Comparison of ENCODE assay signal across 1 cellular context in the genomic region with DNA sequence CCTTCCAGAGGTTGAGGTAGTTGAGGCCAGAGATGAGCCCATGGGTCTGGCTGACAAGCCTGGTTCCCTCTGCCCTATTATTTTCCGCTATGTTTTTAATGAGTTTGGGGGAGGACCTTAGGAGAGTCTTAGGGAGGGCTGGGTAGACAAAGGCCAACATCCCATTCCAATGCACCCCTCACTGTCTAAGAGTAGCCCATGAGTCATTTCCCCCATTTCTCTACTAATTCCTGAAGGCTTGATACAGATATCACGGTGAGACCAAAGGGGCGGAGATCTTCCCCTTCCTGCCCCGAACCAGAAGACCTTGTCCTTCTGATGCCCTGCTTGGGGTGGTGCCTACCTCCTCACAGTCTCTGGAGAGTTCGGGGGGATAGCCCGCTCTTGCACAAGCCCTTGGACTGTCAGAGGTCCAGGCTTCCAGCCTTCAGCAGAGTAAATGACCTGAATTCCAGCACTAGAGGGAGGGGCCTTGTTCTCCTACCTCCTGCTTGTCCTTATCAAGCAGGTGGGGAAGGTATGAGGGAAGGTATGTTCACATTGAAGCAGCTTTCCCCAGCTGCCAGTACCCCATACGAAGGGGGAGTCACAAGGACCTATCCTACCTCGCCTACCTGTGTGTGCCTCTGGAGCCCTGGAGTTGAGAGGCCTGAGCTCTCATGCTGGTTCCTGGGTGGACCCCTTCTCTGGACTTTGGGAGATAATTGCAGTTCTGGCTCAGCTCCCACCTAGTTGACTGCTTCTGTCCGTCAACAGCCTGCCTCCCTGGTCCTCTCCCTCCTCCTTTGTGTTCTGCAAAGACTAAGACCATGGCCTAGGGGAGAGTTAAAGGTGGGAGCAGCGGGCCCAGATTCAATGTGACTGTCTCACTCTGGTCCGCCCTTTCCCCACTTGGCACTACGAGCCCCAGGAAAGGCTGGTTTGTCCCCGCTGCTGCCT.
A peak's percentile ranks its signal among the peaks of the same experiment; 100 is the strongest.
TF ChIP-seq lines count a peak whose summit lies in the region.

No MANE protein-coding gene starts in this region.

TF ChIP-seq in HepG2, 621 proteins besides CTCF, POLR2A, EP300 and RAD21 (continued from another document and continues in another):
- peak; percentile 59 for TF ChIP-seq ZNF883 (CRISPR knock-in tag; IDR thresholded peaks at IDR 0.05; ENCODE audit: not compliant biosample characterization)
- TF ChIP-seq HCFC1 (IDR thresholded peaks at IDR 0.05; ENCODE audit: low read depth, low read length): no peak
- no peak for TF ChIP-seq ZNF598 (CRISPR knock-in tag; IDR thresholded peaks at IDR 0.05; ENCODE audit: borderline replicate concordance)
- TF ChIP-seq, protein P1, sequence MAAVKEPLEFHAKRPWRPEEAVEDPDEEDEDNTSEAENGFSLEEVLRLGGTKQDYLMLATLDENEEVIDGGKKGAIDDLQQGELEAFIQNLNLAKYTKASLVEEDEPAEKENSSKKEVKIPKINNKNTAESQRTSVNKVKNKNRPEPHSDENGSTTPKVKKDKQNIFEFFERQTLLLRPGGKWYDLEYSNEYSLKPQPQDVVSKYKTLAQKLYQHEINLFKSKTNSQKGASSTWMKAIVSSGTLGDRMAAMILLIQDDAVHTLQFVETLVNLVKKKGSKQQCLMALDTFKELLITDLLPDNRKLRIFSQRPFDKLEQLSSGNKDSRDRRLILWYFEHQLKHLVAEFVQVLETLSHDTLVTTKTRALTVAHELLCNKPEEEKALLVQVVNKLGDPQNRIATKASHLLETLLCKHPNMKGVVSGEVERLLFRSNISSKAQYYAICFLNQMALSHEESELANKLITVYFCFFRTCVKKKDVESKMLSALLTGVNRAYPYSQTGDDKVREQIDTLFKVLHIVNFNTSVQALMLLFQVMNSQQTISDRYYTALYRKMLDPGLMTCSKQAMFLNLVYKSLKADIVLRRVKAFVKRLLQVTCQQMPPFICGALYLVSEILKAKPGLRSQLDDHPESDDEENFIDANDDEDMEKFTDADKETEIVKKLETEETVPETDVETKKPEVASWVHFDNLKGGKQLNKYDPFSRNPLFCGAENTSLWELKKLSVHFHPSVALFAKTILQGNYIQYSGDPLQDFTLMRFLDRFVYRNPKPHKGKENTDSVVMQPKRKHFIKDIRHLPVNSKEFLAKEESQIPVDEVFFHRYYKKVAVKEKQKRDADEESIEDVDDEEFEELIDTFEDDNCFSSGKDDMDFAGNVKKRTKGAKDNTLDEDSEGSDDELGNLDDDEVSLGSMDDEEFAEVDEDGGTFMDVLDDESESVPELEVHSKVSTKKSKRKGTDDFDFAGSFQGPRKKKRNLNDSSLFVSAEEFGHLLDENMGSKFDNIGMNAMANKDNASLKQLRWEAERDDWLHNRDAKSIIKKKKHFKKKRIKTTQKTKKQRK (IDR thresholded peaks at IDR 0.05; ENCODE audit: low read length): no peak
- no peak for TF ChIP-seq POGZ (CRISPR knock-in tag; IDR thresholded peaks at IDR 0.05)
- TF ChIP-seq, protein P2, sequence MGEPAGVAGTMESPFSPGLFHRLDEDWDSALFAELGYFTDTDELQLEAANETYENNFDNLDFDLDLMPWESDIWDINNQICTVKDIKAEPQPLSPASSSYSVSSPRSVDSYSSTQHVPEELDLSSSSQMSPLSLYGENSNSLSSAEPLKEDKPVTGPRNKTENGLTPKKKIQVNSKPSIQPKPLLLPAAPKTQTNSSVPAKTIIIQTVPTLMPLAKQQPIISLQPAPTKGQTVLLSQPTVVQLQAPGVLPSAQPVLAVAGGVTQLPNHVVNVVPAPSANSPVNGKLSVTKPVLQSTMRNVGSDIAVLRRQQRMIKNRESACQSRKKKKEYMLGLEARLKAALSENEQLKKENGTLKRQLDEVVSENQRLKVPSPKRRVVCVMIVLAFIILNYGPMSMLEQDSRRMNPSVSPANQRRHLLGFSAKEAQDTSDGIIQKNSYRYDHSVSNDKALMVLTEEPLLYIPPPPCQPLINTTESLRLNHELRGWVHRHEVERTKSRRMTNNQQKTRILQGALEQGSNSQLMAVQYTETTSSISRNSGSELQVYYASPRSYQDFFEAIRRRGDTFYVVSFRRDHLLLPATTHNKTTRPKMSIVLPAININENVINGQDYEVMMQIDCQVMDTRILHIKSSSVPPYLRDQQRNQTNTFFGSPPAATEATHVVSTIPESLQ (CRISPR knock-in tag; conservative IDR thresholded peaks at IDR 0.05): no peak
- no peak for TF ChIP-seq KDM5A (IDR thresholded peaks at IDR 0.05; ENCODE audit: borderline replicate concordance, low read length)
- TF ChIP-seq, protein P3, sequence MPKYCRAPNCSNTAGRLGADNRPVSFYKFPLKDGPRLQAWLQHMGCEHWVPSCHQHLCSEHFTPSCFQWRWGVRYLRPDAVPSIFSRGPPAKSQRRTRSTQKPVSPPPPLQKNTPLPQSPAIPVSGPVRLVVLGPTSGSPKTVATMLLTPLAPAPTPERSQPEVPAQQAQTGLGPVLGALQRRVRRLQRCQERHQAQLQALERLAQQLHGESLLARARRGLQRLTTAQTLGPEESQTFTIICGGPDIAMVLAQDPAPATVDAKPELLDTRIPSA (CRISPR knock-in tag; IDR thresholded peaks at IDR 0.05; ENCODE audit: borderline replicate concordance): no peak
- no peak for TF ChIP-seq POLR2AphosphoS5 (IDR thresholded peaks at IDR 0.05; ENCODE audit: low read depth, low read length)
- TF ChIP-seq, protein P4, sequence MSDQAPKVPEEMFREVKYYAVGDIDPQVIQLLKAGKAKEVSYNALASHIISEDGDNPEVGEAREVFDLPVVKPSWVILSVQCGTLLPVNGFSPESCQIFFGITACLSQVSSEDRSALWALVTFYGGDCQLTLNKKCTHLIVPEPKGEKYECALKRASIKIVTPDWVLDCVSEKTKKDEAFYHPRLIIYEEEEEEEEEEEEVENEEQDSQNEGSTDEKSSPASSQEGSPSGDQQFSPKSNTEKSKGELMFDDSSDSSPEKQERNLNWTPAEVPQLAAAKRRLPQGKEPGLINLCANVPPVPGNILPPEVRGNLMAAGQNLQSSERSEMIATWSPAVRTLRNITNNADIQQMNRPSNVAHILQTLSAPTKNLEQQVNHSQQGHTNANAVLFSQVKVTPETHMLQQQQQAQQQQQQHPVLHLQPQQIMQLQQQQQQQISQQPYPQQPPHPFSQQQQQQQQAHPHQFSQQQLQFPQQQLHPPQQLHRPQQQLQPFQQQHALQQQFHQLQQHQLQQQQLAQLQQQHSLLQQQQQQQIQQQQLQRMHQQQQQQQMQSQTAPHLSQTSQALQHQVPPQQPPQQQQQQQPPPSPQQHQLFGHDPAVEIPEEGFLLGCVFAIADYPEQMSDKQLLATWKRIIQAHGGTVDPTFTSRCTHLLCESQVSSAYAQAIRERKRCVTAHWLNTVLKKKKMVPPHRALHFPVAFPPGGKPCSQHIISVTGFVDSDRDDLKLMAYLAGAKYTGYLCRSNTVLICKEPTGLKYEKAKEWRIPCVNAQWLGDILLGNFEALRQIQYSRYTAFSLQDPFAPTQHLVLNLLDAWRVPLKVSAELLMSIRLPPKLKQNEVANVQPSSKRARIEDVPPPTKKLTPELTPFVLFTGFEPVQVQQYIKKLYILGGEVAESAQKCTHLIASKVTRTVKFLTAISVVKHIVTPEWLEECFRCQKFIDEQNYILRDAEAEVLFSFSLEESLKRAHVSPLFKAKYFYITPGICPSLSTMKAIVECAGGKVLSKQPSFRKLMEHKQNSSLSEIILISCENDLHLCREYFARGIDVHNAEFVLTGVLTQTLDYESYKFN (CRISPR knock-in tag; conservative IDR thresholded peaks at IDR 0.05): no peak
- TF ChIP-seq, protein P5, sequence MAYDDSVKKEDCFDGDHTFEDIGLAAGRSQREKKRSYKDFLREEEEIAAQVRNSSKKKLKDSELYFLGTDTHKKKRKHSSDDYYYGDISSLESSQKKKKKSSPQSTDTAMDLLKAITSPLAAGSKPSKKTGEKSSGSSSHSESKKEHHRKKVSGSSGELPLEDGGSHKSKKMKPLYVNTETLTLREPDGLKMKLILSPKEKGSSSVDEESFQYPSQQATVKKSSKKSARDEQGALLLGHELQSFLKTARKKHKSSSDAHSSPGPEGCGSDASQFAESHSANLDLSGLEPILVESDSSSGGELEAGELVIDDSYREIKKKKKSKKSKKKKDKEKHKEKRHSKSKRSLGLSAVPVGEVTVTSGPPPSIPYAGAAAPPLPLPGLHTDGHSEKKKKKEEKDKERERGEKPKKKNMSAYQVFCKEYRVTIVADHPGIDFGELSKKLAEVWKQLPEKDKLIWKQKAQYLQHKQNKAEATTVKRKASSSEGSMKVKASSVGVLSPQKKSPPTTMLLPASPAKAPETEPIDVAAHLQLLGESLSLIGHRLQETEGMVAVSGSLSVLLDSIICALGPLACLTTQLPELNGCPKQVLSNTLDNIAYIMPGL (CRISPR knock-in tag; IDR thresholded peaks at IDR 0.05; ENCODE audit: borderline replicate concordance in 1 of 2, low read depth in 1 of 2): no peak
- TF ChIP-seq ZNF33A (CRISPR knock-in tag; IDR thresholded peaks at IDR 0.05; ENCODE audit: borderline replicate concordance): no peak
- TF ChIP-seq BORCS8-MEF2B (CRISPR knock-in tag; IDR thresholded peaks at IDR 0.05): no peak
- TF ChIP-seq PAX8 (CRISPR knock-in tag; IDR thresholded peaks at IDR 0.05; ENCODE audit: borderline replicate concordance): no peak
- no peak for TF ChIP-seq SRY (CRISPR knock-in tag; IDR thresholded peaks at IDR 0.05)
- TF ChIP-seq, protein P6, sequence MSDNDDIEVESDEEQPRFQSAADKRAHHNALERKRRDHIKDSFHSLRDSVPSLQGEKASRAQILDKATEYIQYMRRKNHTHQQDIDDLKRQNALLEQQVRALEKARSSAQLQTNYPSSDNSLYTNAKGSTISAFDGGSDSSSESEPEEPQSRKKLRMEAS (IDR thresholded peaks at IDR 0.05): no peak
- TF ChIP-seq ZNF839 (CRISPR knock-in tag; IDR thresholded peaks at IDR 0.05; ENCODE audit: borderline replicate concordance): 0 out of 2 replicates have a peak, but pooled peaks have one; percentile 80
- TF ChIP-seq TEAD3 (CRISPR knock-in tag; optimal IDR thresholded peaks at IDR 0.05; ENCODE audit: borderline replicate concordance): peak; percentile 82
- TF ChIP-seq ZMYM3 (CRISPR knock-in tag; IDR thresholded peaks at IDR 0.05): peak; percentile 39; the same call in 1 of the 2 replicates
- TF ChIP-seq FOXM1 (CRISPR knock-in tag; IDR thresholded peaks at IDR 0.05): no peak
- TF ChIP-seq ZNF296 (CRISPR knock-in tag; conservative IDR thresholded peaks at IDR 0.05): 0 out of 2 replicates have a peak, but pooled peaks have one; percentile 28
- TF ChIP-seq ZEB1 (IDR thresholded peaks at IDR 0.05; ENCODE audit: insufficient replicate concordance, low read depth): no peak
- TF ChIP-seq LCORL (IDR thresholded peaks at IDR 0.05): no peak
- peak; percentile 52; the same call in 1 of the 2 replicates for TF ChIP-seq LCORL (CRISPR knock-in tag; IDR thresholded peaks at IDR 0.05)
- TF ChIP-seq, protein P7, sequence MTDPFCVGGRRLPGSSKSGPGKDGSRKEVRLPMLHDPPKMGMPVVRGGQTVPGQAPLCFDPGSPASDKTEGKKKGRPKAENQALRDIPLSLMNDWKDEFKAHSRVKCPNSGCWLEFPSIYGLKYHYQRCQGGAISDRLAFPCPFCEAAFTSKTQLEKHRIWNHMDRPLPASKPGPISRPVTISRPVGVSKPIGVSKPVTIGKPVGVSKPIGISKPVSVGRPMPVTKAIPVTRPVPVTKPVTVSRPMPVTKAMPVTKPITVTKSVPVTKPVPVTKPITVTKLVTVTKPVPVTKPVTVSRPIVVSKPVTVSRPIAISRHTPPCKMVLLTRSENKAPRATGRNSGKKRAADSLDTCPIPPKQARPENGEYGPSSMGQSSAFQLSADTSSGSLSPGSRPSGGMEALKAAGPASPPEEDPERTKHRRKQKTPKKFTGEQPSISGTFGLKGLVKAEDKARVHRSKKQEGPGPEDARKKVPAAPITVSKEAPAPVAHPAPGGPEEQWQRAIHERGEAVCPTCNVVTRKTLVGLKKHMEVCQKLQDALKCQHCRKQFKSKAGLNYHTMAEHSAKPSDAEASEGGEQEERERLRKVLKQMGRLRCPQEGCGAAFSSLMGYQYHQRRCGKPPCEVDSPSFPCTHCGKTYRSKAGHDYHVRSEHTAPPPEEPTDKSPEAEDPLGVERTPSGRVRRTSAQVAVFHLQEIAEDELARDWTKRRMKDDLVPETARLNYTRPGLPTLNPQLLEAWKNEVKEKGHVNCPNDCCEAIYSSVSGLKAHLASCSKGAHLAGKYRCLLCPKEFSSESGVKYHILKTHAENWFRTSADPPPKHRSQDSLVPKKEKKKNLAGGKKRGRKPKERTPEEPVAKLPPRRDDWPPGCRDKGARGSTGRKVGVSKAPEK (CRISPR knock-in tag; IDR thresholded peaks at IDR 0.05; ENCODE audit: borderline replicate concordance): no peak
- TF ChIP-seq ZNF879 (CRISPR knock-in tag; IDR thresholded peaks at IDR 0.05): no peak
- no peak for TF ChIP-seq ZBTB8A (CRISPR knock-in tag; IDR thresholded peaks at IDR 0.05; ENCODE audit: borderline replicate concordance, low read depth)
- TF ChIP-seq ZNF563 (CRISPR knock-in tag; IDR thresholded peaks at IDR 0.05): no peak
- TF ChIP-seq ZNF547 (CRISPR knock-in tag; IDR thresholded peaks at IDR 0.05): 0 out of 2 replicates have a peak, but pooled peaks have one; percentile 31
- TF ChIP-seq AKAP8 (CRISPR knock-in tag; IDR thresholded peaks at IDR 0.05): no peak
- 0 out of 2 replicates have a peak, but pooled peaks have one; percentile 17 for TF ChIP-seq NFIB (CRISPR knock-in tag; IDR thresholded peaks at IDR 0.05; ENCODE audit: borderline replicate concordance)
- TF ChIP-seq, protein P8, sequence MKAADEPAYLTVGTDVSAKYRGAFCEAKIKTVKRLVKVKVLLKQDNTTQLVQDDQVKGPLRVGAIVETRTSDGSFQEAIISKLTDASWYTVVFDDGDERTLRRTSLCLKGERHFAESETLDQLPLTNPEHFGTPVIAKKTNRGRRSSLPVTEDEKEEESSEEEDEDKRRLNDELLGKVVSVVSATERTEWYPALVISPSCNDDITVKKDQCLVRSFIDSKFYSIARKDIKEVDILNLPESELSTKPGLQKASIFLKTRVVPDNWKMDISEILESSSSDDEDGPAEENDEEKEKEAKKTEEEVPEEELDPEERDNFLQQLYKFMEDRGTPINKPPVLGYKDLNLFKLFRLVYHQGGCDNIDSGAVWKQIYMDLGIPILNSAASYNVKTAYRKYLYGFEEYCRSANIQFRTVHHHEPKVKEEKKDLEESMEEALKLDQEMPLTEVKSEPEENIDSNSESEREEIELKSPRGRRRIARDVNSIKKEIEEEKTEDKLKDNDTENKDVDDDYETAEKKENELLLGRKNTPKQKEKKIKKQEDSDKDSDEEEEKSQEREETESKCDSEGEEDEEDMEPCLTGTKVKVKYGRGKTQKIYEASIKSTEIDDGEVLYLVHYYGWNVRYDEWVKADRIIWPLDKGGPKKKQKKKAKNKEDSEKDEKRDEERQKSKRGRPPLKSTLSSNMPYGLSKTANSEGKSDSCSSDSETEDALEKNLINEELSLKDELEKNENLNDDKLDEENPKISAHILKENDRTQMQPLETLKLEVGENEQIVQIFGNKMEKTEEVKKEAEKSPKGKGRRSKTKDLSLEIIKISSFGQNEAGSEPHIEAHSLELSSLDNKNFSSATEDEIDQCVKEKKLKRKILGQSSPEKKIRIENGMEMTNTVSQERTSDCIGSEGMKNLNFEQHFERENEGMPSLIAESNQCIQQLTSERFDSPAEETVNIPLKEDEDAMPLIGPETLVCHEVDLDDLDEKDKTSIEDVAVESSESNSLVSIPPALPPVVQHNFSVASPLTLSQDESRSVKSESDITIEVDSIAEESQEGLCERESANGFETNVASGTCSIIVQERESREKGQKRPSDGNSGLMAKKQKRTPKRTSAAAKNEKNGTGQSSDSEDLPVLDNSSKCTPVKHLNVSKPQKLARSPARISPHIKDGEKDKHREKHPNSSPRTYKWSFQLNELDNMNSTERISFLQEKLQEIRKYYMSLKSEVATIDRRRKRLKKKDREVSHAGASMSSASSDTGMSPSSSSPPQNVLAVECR (CRISPR knock-in tag; IDR thresholded peaks at IDR 0.05; ENCODE audit: borderline replicate concordance): peak; percentile 33; the same call in 1 of the 2 replicates
